In genomic region chr17:549197-550040, GRCh38 we compare ENCODE assay signal across 10 cellular contexts.
DNase-seq lines count a peak whose midpoint lies in the region; ATAC-seq and TF ChIP-seq lines count a peak whose summit lies in the region.
"Had no signal": no experiment of that assay in that cellular context is flagged by ENCODE, and none has a peak within 500 bp of the region (broad histone marks: within the 10 kb centered on the region; RNA-seq: fewer than 3 reads in every experiment).

No MANE protein-coding gene starts in this region.

- peaks cover 7% of the 10 kb centered on the region; the same call in 1 of the 2 replicates for H3K27me3 Mint-ChIP-seq in HFFc6 (ENCODE audit: insufficient read depth)
- no peaks in the 10 kb centered on the region for H3K27me3 Mint-ChIP-seq in activated CD4-positive, alpha-beta T cell treated with anti-CD3 and anti-CD28 coated beads, Interleukin-2, amount 10 ng/mL, durations not matched to agents 24 days and 14 days
- H3K27me3 Mint-ChIP-seq: activated T-cell treated with anti-CD3 and anti-CD28 coated beads, Interleukin-2, amount 50 U/mL, for 24 hours had no signal

- H3K4ac ChIP-seq in mesendoderm (ENCODE audit: low read depth, low read length) = no peak overlapping the region

- H3K4me1 Mint-ChIP-seq in HFFc6 (ENCODE audit: low read depth) = peaks cover 49% of the 10 kb centered on the region
- H3K4me1 Mint-ChIP-seq in activated CD4-positive, alpha-beta T cell treated with anti-CD3 and anti-CD28 coated beads, Interleukin-2, amount 10 ng/mL, durations not matched to agents 24 days and 14 days = peaks cover 18% of the 10 kb centered on the region

- peaks cover 55% of the 10 kb centered on the region for H3K36me3 Mint-ChIP-seq in HFFc6 (ENCODE audit: low read depth)
- peaks cover 55% of the 10 kb centered on the region for H3K36me3 Mint-ChIP-seq in activated CD4-positive, alpha-beta T cell treated with anti-CD3 and anti-CD28 coated beads, Interleukin-2, amount 10 ng/mL, durations not matched to agents 24 days and 14 days (ENCODE audit: low read depth)

- no peak overlapping the region for H4K8ac ChIP-seq in mesendoderm (ENCODE audit: low read depth, low read length)

- H2BK5ac ChIP-seq in mesendoderm (ENCODE audit: low read length) = no peak overlapping the region

- H3K27me3 ChIP-seq in mesendoderm (ENCODE audit: insufficient read depth, low read length, poor library complexity) = no peaks in the 10 kb centered on the region

- no peaks in the 10 kb centered on the region for H3K9me3 Mint-ChIP-seq in HFFc6
- no peaks in the 10 kb centered on the region for H3K9me3 Mint-ChIP-seq in activated CD4-positive, alpha-beta T cell treated with anti-CD3 and anti-CD28 coated beads, Interleukin-2, amount 10 ng/mL, durations not matched to agents 24 days and 14 days
- H3K9me3 Mint-ChIP-seq: activated T-cell treated with anti-CD3 and anti-CD28 coated beads, Interleukin-2, amount 50 U/mL, for 24 hours had no signal

- no peak for TF ChIP-seq CTCF in HFFc6 (IDR thresholded peaks at IDR 0.05)
- TF ChIP-seq CTCF in astrocyte of the spinal cord (IDR thresholded peaks at IDR 0.05; ENCODE audit: low read depth, low read length) = no peak

- H3K56ac ChIP-seq in mesendoderm (ENCODE audit: low read length) = no peak overlapping the region

- H4K5ac ChIP-seq in mesendoderm (ENCODE audit: low read length) = no peak overlapping the region

- H3K27ac ChIP-seq in mesendoderm (ENCODE audit: low read depth, low read length) = no peak overlapping the region

- intact Hi-C loops in activated CD4-positive, alpha-beta T cell treated with anti-CD3 and anti-CD28 coated beads, Interleukin-2, amount 10 ng/mL, durations not matched to agents 24 days and 14 days (cut with micrococcal nuclease) = no loop called here

- H3K79me1 ChIP-seq in mesendoderm (ENCODE audit: low read length) = no peaks in the 10 kb centered on the region

- no peaks in the 10 kb centered on the region for H3K4me1 ChIP-seq in mesendoderm (ENCODE audit: control insufficient read depth, low read depth, low read length)

- peak; percentile 53 for DNase-seq in ACHN
- peak; percentile 29 for DNase-seq in HFFc6
- DNase-seq in astrocyte of the spinal cord (ENCODE audit: low read depth, low spot score) = peak; percentile 76
- DNase-seq in mesendoderm = no peak
- no peak for DNase-seq in activated CD4-positive, alpha-beta T cell treated with anti-CD3 and anti-CD28 coated beads, Interleukin-2, amount 10 ng/mL, durations not matched to agents 24 days and 14 days
- no peak for DNase-seq in activated naive CD4-positive, alpha-beta T cell treated with Interleukin-2 at 50 U/mL for 16 hours
- DNase-seq: activated T-cell treated with anti-CD3 and anti-CD28 coated beads, Interleukin-2, amount 50 U/mL, for 24 hours; OCI-M1 had no signal

- H3K18ac ChIP-seq in mesendoderm (ENCODE audit: low read length) = no peak overlapping the region

- H3K9ac ChIP-seq in mesendoderm (ENCODE audit: low read length) = no peak overlapping the region

- H3K4me2 ChIP-seq in mesendoderm (ENCODE audit: low read length) = no peak overlapping the region

- H3K4me3 ChIP-seq in astrocyte of the spinal cord (ENCODE audit: low read depth, low read length) (no peak overlapping the region), mesendoderm (ENCODE audit: low read length) (no peak overlapping the region)

- peak overlapping the region; percentile 76 for H3K27ac Mint-ChIP-seq in HFFc6
- no peak overlapping the region for H3K27ac Mint-ChIP-seq in activated CD4-positive, alpha-beta T cell treated with anti-CD3 and anti-CD28 coated beads, Interleukin-2, amount 10 ng/mL, durations not matched to agents 24 days and 14 days
- H3K27ac Mint-ChIP-seq: activated T-cell treated with anti-CD3 and anti-CD28 coated beads, Interleukin-2, amount 50 U/mL, for 24 hours had no signal

- H2AK5ac ChIP-seq in mesendoderm (ENCODE audit: low read length) = no peak overlapping the region

- H3K79me2 ChIP-seq in mesendoderm (ENCODE audit: control insufficient read depth, insufficient read depth, low read length) = no peaks in the 10 kb centered on the region

- ATAC-seq in HG03108 (IDR thresholded peaks at IDR 0.05; ENCODE audit: unreplicated experiment) (no peak), HG03095 (IDR thresholded peaks at IDR 0.05; ENCODE audit: unreplicated experiment) (no peak)

- H3K4me3 Mint-ChIP-seq in HFFc6 = peak overlapping the region; percentile 74
- no peak overlapping the region for H3K4me3 Mint-ChIP-seq in activated CD4-positive, alpha-beta T cell treated with anti-CD3 and anti-CD28 coated beads, Interleukin-2, amount 10 ng/mL, durations not matched to agents 24 days and 14 days
- H3K4me3 Mint-ChIP-seq: activated T-cell treated with anti-CD3 and anti-CD28 coated beads, Interleukin-2, amount 50 U/mL, for 24 hours had no signal

- WGBS in mesendoderm (ENCODE audit: extremely low coverage, insufficient coverage, low lambda C conversion rate) = no CpG with 5 or more reads among the region's 15 CpGs

- in situ Hi-C loops in ACHN (cut with HindIII; ENCODE audit: low pct_ligation_motif_present, low pct_unique_long_range_greater_than_20kb, low sequenced_read_pairs) (no loop called here), astrocyte of the spinal cord (cut with HindIII; ENCODE audit: low sequenced_read_pairs) (no loop called here)

- H2BK15ac ChIP-seq in mesendoderm (replicated peaks; ENCODE audit: low read depth) = no peak overlapping the region

- H2BK120ac ChIP-seq in mesendoderm (ENCODE audit: low read depth, low read length) = no peak overlapping the region

- peak overlapping the region; percentile 66 for H3K23ac ChIP-seq in mesendoderm (ENCODE audit: low read length)

- peaks cover 2% of the 10 kb centered on the region for H3K36me3 ChIP-seq in mesendoderm (ENCODE audit: control insufficient read depth, insufficient read depth, low read length)

Comparison
In these comparisons a context has a peak if more than half of its experiments do, and no peak if none do; other contexts are left out.
1. DNase-seq: peak in ACHN (single experiment), HFFc6 (single experiment) and astrocyte of the spinal cord (single experiment); none in mesendoderm (single experiment), activated CD4-positive, alpha-beta T cell treated with anti-CD3 and anti-CD28 coated beads, Interleukin-2, amount 10 ng/mL, durations not matched to agents 24 days and 14 days (single experiment) and activated naive CD4-positive, alpha-beta T cell treated with Interleukin-2 at 50 U/mL for 16 hours (single experiment).